Comparison of ENCODE assay signal across 8 cellular contexts in genomic region chr17:82228842-82229685, GRCh38. TPM values are rescaled to one million over a fixed set of nuclear protein-coding genes. Genes with fewer than 3 reads are reported as not detected.
DNase-seq lines count a peak whose midpoint lies in the region; ATAC-seq and TF ChIP-seq lines count a peak whose summit lies in the region.

TSS of gene SLC16A3 (plus strand) at chr17:82229042. CDS start at chr17:82236009, 6,967 bp downstream.

- peak; percentile 97 for TF ChIP-seq POLR2A in GM10847 (IDR thresholded peaks at IDR 0.05; ENCODE audit: extremely low read depth, insufficient read length)
- peak; percentile 54 for TF ChIP-seq POLR2A in erythroblast (IDR thresholded peaks at IDR 0.05; ENCODE audit: low read length)
- peak; percentile 53 to 94 for TF ChIP-seq POLR2A in thyroid gland (IDR thresholded peaks at IDR 0.05)

- H3K36me3 ChIP-seq in HAP-1 (replicated peaks) (no peaks in the 10 kb centered on the region), muscle layer of duodenum (ENCODE audit: control insufficient read depth in 1 of 2, insufficient read depth in 2 of 2, low read length in 2 of 2) (no peaks in the 10 kb centered on the region), thyroid gland (no peaks in the 10 kb centered on the region)

- H3K4me3 ChIP-seq in HAP-1 = peak within 1 kb of the TSS; percentile 56
- peak within 1 kb of the TSS; percentile 52 to 73 for H3K4me3 ChIP-seq in muscle layer of duodenum (ENCODE audit: low read depth in 1 of 2, low read length in 2 of 2)
- H3K4me3 ChIP-seq in thyroid gland (replicated peaks in 1 of 3) = peak within 1 kb of the TSS in 2 of 3 donors; percentile 65 to 81

- 4% methylated on average over 26 of the region's 104 CpGs; no CpG with 5 or more reads in 1 of the 2 donors for WGBS in thyroid gland, 2 donors

- no peaks in the 10 kb centered on the region for H3K27me3 ChIP-seq in HAP-1 (ENCODE audit: low read depth)
- no peaks in the 10 kb centered on the region for H3K27me3 ChIP-seq in muscle layer of duodenum (ENCODE audit: low read depth, low read length)
- no peaks in the 10 kb centered on the region for H3K27me3 ChIP-seq in thyroid gland

- H3K9me3 ChIP-seq in HAP-1 = no peaks in the 10 kb centered on the region
- H3K9me3 ChIP-seq in muscle layer of duodenum (ENCODE audit: control insufficient read depth in 1 of 2, low read length in 2 of 2) = no peaks in the 10 kb centered on the region
- no peaks in the 10 kb centered on the region for H3K9me3 ChIP-seq in thyroid gland

- peaks cover 22% of the 10 kb centered on the region for H3K4me1 ChIP-seq in HAP-1
- peaks cover 0 to 21% of the 10 kb centered on the region in 2 donors for H3K4me1 ChIP-seq in muscle layer of duodenum (ENCODE audit: control insufficient read depth in 1 of 2, insufficient read depth in 2 of 2, low read length in 2 of 2)
- H3K4me1 ChIP-seq in thyroid gland = peaks cover 48 to 56% of the 10 kb centered on the region in 2 donors

- no peak for ATAC-seq in GM21367 (IDR thresholded peaks at IDR 0.05; ENCODE audit: unreplicated experiment)

- H3K27ac ChIP-seq in muscle layer of duodenum (ENCODE audit: low read length) = peak within 1 kb of the TSS; percentile 39
- peak within 1 kb of the TSS; percentile 58 to 77 (median 77) for H3K27ac ChIP-seq in thyroid gland

- in situ Hi-C loops in HAP-1 (cut with MboI; ENCODE audit: low sequenced_read_pairs) = no loop called here

- peak; percentile 49 to 83 for DNase-seq in HAP-1 (ENCODE audit: low spot score in 2 of 2)
- peak; percentile 12 for DNase-seq in NCI-H146 treated with DMSO at 0.1 percent for 48 hours (lab: John Stamatoyannopoulos, UW; ENCODE audit: unreplicated experiment)
- DNase-seq in activated T-cell treated with anti-CD3 and anti-CD28 coated beads for 1 hour (ENCODE audit: low read depth) = peak; percentile 56
- DNase-seq in erythroblast (lab: John Stamatoyannopoulos, UW) = peak; percentile 71 to 77
- peak; percentile 66 to 73 for DNase-seq in thyroid gland

- intact Hi-C loops in thyroid gland (cut with DNase I) = no loop called here

- TF ChIP-seq CTCF in thyroid gland (IDR thresholded peaks at IDR 0.05) = no peak

RNA-seq across cellular contexts. Expression of gene SLC16A3, which starts in this region (rescaled TPM):
- total RNA-seq in thyroid gland = 10 to 100 TPM; 42.1 to 75.5 (median 44.2) TPM

Comparison
In these comparisons a context has a peak if more than half of its experiments do, and no peak if none do; other contexts are left out.
1. DNase-seq: peak in every context shown above with its lines; median percentile 74 in erythroblast; 70 in thyroid gland; 66 in HAP-1; 56 in activated T-cell treated with anti-CD3 and anti-CD28 coated beads for 1 hour; 12 in NCI-H146 treated with DMSO at 0.1 percent for 48 hours.